ENCODE assay signal across 19 cellular contexts in genomic region chr16:48602357-48603014, GRCh38. TPM values are rescaled to one million over a fixed set of nuclear protein-coding genes. Genes with fewer than 3 reads are reported as not detected.
DNase-seq lines count a peak whose midpoint lies in the region; ATAC-seq, FAIRE-seq and TF ChIP-seq lines count a peak whose summit lies in the region.
"Had no signal": no experiment of that assay in that cellular context is flagged by ENCODE, and none has a peak within 500 bp of the region (broad histone marks: within the 10 kb centered on the region; RNA-seq: fewer than 3 reads in every experiment).

No MANE protein-coding gene starts in this region.

- H3K27ac Mint-ChIP-seq in naive thymus-derived CD4-positive, alpha-beta T cell, result peak overlapping the region in 2 of 9 donors; percentile 32 to 39
- H3K27ac Mint-ChIP-seq: brain; stimulated activated naive B cell treated with anti-CD40 and anti-IgM and Interleukin-4, amounts not matched to agents 10 μg/mL and 1 μg/mL and 100 μg/mL, for 72 hours had no signal

- WGBS in A549 (ENCODE audit: missing lambda C conversion rate), result 96% methylated on average over 3 of the region's 3 CpGs

- H3K27me3 ChIP-seq in naive thymus-derived CD4-positive, alpha-beta T cell (ENCODE audit: control insufficient read depth in 2 of 2, insufficient read depth in 2 of 2, low read length in 2 of 2), result no peaks in the 10 kb centered on the region
- H3K27me3 ChIP-seq: esophagus muscularis mucosa, thyroid gland had no signal

- no peaks in the 10 kb centered on the region for H3K36me3 ChIP-seq in naive thymus-derived CD4-positive, alpha-beta T cell (ENCODE audit: control insufficient read depth in 2 of 3, insufficient read depth in 3 of 3, low read length in 3 of 3)
- H3K36me3 ChIP-seq: esophagus muscularis mucosa, thyroid gland had no signal

- TF ChIP-seq RAD21 in A549 (conservative IDR thresholded peaks at IDR 0.05 in 1 of 2, IDR thresholded peaks at IDR 0.05 in 1 of 2), result no peak

- no peak overlapping the region for H3K27ac ChIP-seq in A549
- H3K27ac ChIP-seq in naive thymus-derived CD4-positive, alpha-beta T cell (ENCODE audit: low read depth, low read length), result no peak overlapping the region
- H3K27ac ChIP-seq: esophagus muscularis mucosa, thyroid gland had no signal

- TF ChIP-seq POLR2A in A549 (IDR thresholded peaks at IDR 0.05; ENCODE audit: low read length), result no peak

- intact Hi-C loops in naive thymus-derived CD4-positive, alpha-beta T cell (cut with micrococcal nuclease), result loop anchor here in 1 of 2 donors (10.0 kb wide), 1 partner anchor 1552 kb away; the partner anchor contains the start of gene TENT4B

- no peak for TF ChIP-seq EP300 in A549 (IDR thresholded peaks at IDR 0.05)

- DNase-seq in A549 (ENCODE audit: low read depth in 1 of 2, low spot score in 1 of 2) (no peak), AML-193 (lab: John Stamatoyannopoulos, UW) (peak; percentile 81 to 85), NOMO-1 treated with DMSO at 0.1 percent for 48 hours (lab: John Stamatoyannopoulos, UW; ENCODE audit: unreplicated experiment) (peak; percentile 40), GM10248 (ENCODE audit: extremely low spot score) (no peak), DMS53 (lab: John Stamatoyannopoulos, UW) (no peak), RCC 7860 (ENCODE audit: low spot score) (no peak)
- no peak for DNase-seq in naive thymus-derived CD4-positive, alpha-beta T cell
- DNase-seq: Caco-2; effector memory CD8-positive, alpha-beta T cell; H7; mesendoderm; NCI-H1417; NCI-H2107; NCI-H510A; stimulated activated naive B cell treated with anti-CD40 and anti-IgM and Interleukin-4, amounts not matched to agents 10 μg/mL and 1 μg/mL and 100 μg/mL, for 72 hours; thyroid gland had no signal

- no peak for TF ChIP-seq CTCF in A549 (IDR thresholded peaks at IDR 0.05)
- TF ChIP-seq CTCF in GM10248 (IDR thresholded peaks at IDR 0.05; ENCODE audit: control extremely low read depth, extremely low read depth, low read depth, missing control alignments), result no peak

- CTCF ChIA-PET in A549 (lab: Yijun Ruan, JAX) (interaction anchor here (1.6 to 2.7 kb wide), 2 partner anchors 13 to 21 kb away, joined by 3 to 9 read pairs; no protein-coding TSS in a partner anchor), GM10248 (lab: Yijun Ruan, JAX) (interaction anchor here (0.9 to 3.3 kb wide), 6 partner anchors 10 to 271 kb away, joined by 3 to 18 read pairs (median 4); no protein-coding TSS in a partner anchor)
- CTCF ChIA-PET in naive thymus-derived CD4-positive, alpha-beta T cell (lab: Charles Lee), result interaction anchor here (6.6 kb wide), 1 partner anchor 20 kb away, joined by 32 read pairs; no protein-coding TSS in a partner anchor

- FAIRE-seq in A549 (lab: Jason Lieb, UNC) (no peak), RCC 7860 (lab: Jason Lieb, UNC) (no peak)

- no peak overlapping the region for H3K4me2 ChIP-seq in A549

- H3K9me3 Mint-ChIP-seq in naive thymus-derived CD4-positive, alpha-beta T cell, result no peaks in the 10 kb centered on the region
- H3K9me3 Mint-ChIP-seq: effector memory CD8-positive, alpha-beta T cell had no signal

- peak overlapping the region in 6 of 10 donors; percentile 18 to 59 (median 30) for H3K4me3 Mint-ChIP-seq in naive thymus-derived CD4-positive, alpha-beta T cell
- H3K4me3 Mint-ChIP-seq: brain; stimulated activated naive B cell treated with anti-CD40 and anti-IgM and Interleukin-4, amounts not matched to agents 10 μg/mL and 1 μg/mL and 100 μg/mL, for 72 hours had no signal

- no peak overlapping the region for H3K4me3 ChIP-seq in A549
- no peak overlapping the region for H3K4me3 ChIP-seq in naive thymus-derived CD4-positive, alpha-beta T cell (ENCODE audit: low read length)
- H3K4me3 ChIP-seq: esophagus muscularis mucosa, thyroid gland had no signal

- peaks cover 21% of the 10 kb centered on the region for H3K4me1 ChIP-seq in A549
- H3K4me1 ChIP-seq in naive thymus-derived CD4-positive, alpha-beta T cell (ENCODE audit: control insufficient read depth in 2 of 2, insufficient read depth in 2 of 2, low read length in 2 of 2), result peaks cover 49 to 64% of the 10 kb centered on the region in 2 donors

- H3K9me3 ChIP-seq in A549, result no peaks in the 10 kb centered on the region
- H3K9me3 ChIP-seq in naive thymus-derived CD4-positive, alpha-beta T cell (ENCODE audit: control insufficient read depth in 2 of 3, low read length in 3 of 3), result no peaks in the 10 kb centered on the region
- H3K9me3 ChIP-seq: Caco-2, esophagus muscularis mucosa, thyroid gland had no signal

- POLR2A ChIA-PET in A549 (lab: Yijun Ruan, JAX) (no interaction called here), GM10248 (lab: Yijun Ruan, JAX) (no interaction called here)
- POLR2A ChIA-PET in naive thymus-derived CD4-positive, alpha-beta T cell (lab: Charles Lee), result interaction anchor here (0.7 to 1.0 kb wide), 2 partner anchors 10 to 1945 kb away, joined by 3 to 4 read pairs; no protein-coding TSS in a partner anchor

- H3K36me3 Mint-ChIP-seq in naive thymus-derived CD4-positive, alpha-beta T cell, result peaks cover 0 to 10% (median 2%) of the 10 kb centered on the region in 5 donors

- ATAC-seq in A549, result no peak
- ATAC-seq in naive thymus-derived CD4-positive, alpha-beta T cell, result peak; percentile 35
- ATAC-seq: effector memory CD8-positive, alpha-beta T cell; Right ventricle myocardium inferior; stimulated activated naive B cell treated with anti-CD40 and anti-IgM and Interleukin-4, amounts not matched to agents 10 μg/mL and 1 μg/mL and 100 μg/mL, for 72 hours had no signal

- peaks cover 38 to 68% (median 61%) of the 10 kb centered on the region in 7 donors for H3K4me1 Mint-ChIP-seq in naive thymus-derived CD4-positive, alpha-beta T cell

- H3K27me3 Mint-ChIP-seq in naive thymus-derived CD4-positive, alpha-beta T cell, result no peaks in the 10 kb centered on the region
- H3K27me3 Mint-ChIP-seq: effector memory CD8-positive, alpha-beta T cell; stimulated activated naive B cell treated with anti-CD40 and anti-IgM and Interleukin-4, amounts not matched to agents 10 μg/mL and 1 μg/mL and 100 μg/mL, for 72 hours had no signal

TF ChIP-seq in A549, 52 proteins besides CTCF, POLR2A, EP300 and RAD21:
- TF ChIP-seq TP53 (CRISPR knock-in tag; IDR thresholded peaks at IDR 0.05) (no peak), BHLHE40 (IDR thresholded peaks at IDR 0.05; ENCODE audit: low read depth, low read length) (no peak), ZC3H11A (IDR thresholded peaks at IDR 0.05) (peak; percentile 27; the same call in 1 of the 2 replicates)

RNA-seq across cellular contexts. Expression of gene N4BP1, which starts 7.5 kb away (rescaled TPM):
- 18.4 and 20.4 TPM in 2 replicates for polyA plus RNA-seq in A549 (2011; rRNA removed)
- 5.8 and 7.3 TPM in 2 replicates for polyA plus RNA-seq in A549 (2012; cell fraction: cytosol; rRNA removed)
- 14.0 and 14.8 TPM in 2 replicates for polyA plus RNA-seq in A549 (2012; cell fraction: nucleus; rRNA removed)
- polyA plus RNA-seq in A549 (2017; fragmentation: RNase III; extraction: RNeasy Plus Mini Kit Qiagen cat#74134 plus additional on column Dnase treatment), result 12.6 to 14.4 TPM (median 14.1 TPM) in 3 replicates
- 12.1 and 12.8 TPM in 2 replicates for polyA minus RNA-seq in A549 (2011; rRNA and poly(A)+ RNA removed)
- total RNA-seq in naive thymus-derived CD4-positive, alpha-beta T cell, result 10 to 100 TPM; 51.5 to 86.0 (median 57.6) TPM
- 10 to 100 TPM; 32.7 to 42.2 TPM for polyA plus RNA-seq in naive thymus-derived CD4-positive, alpha-beta T cell

Comparison
In these comparisons a context has a peak if more than half of its experiments do, and no peak if none do; other contexts are left out.
1. DNase-seq: peak in AML-193 (2 of 2) and NOMO-1 treated with DMSO at 0.1 percent for 48 hours (single experiment); none in A549 (0 of 2), naive thymus-derived CD4-positive, alpha-beta T cell (0 of 9), GM10248 (single experiment), DMS53 (single experiment) and RCC 7860 (single experiment).